ENCODE assay signal across 24 cellular contexts in the genomic region with DNA sequence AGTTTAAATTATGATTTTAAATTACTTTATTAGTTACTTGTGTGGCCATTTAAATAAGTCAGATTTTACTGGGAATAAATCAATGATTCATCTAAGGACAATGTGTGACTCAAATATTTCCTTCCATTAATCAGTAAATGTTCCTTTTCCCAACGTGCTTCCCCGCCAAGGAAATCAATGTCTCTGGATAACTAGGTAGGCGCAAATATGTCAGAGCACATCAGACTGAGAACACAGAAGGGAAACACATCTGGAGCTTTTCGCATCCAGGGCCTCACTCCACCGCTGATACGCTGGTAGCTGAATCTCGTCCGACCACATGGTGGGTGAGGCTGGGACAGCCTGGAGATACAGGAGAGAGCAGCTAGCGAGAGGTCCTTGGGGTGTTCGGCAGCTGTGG. TPM values are rescaled to one million over a fixed set of nuclear protein-coding genes. Genes with fewer than 3 reads are reported as not detected.
DNase-seq lines count a peak whose midpoint lies in the region; ATAC-seq and TF ChIP-seq lines count a peak whose summit lies in the region.
"Had no signal": no experiment of that assay in that cellular context is flagged by ENCODE, and none has a peak within 500 bp of the region (broad histone marks: within the 10 kb centered on the region; RNA-seq: fewer than 3 reads in every experiment).

No MANE protein-coding gene starts in this region.

- no peaks in the 10 kb centered on the region for H3K27me3 ChIP-seq in fibroblast of lung (ENCODE audit: control insufficient read depth, insufficient read depth, low read length)
- H3K27me3 ChIP-seq: sigmoid colon had no signal

- CTCF ChIA-PET in GM10248 (lab: Yijun Ruan, JAX): no interaction called here

- no peak overlapping the region for H3K9ac ChIP-seq in fibroblast of lung (ENCODE audit: insufficient read depth, low read length)

- ATAC-seq in HG02884 (IDR thresholded peaks at IDR 0.05; ENCODE audit: unreplicated experiment): no peak
- ATAC-seq: activated T-helper 17 cell treated with anti-CD3 and anti-CD28 coated beads, Interleukin-2, amount 50 U/mL, for 72 hours; GM23338; stimulated activated naive B cell treated with anti-CD40 and anti-IgM and Interleukin-4, amounts not matched to agents 10 μg/mL and 1 μg/mL and 100 μg/mL, for 72 hours had no signal

- H3K4me3 ChIP-seq in fibroblast of lung (replicated peaks in 1 of 4; ENCODE audit: control extremely low read depth in 1 of 4, insufficient read depth in 1 of 4, low read depth in 3 of 4, low read length in 4 of 4): no peak overlapping the region
- H3K4me3 ChIP-seq: GM23338, sigmoid colon, SJSA1 had no signal

- POLR2A ChIA-PET in GM10248 (lab: Yijun Ruan, JAX): no interaction called here

- no peak overlapping the region for H3K4me2 ChIP-seq in fibroblast of lung (ENCODE audit: extremely low read depth, insufficient read depth, low read length)
- H3K4me2 ChIP-seq: GM23338 had no signal

- H4K20me1 ChIP-seq in fibroblast of lung (ENCODE audit: control insufficient read depth, extremely low read depth, insufficient read depth, low read length): no peaks in the 10 kb centered on the region

- TF ChIP-seq CTCF in fibroblast of lung (conservative IDR thresholded peaks at IDR 0.05 in 1 of 2, IDR thresholded peaks at IDR 0.05 in 1 of 2; ENCODE audit: low read depth in 1 of 2, low read length in 2 of 2): no peak
- no peak for TF ChIP-seq CTCF in GM10248 (IDR thresholded peaks at IDR 0.05; ENCODE audit: control extremely low read depth, extremely low read depth, low read depth, missing control alignments)

- no peak overlapping the region for H3K27ac ChIP-seq in fibroblast of lung (ENCODE audit: insufficient read depth, low read length)
- H3K27ac ChIP-seq: C4-2B, sigmoid colon, SJSA1 had no signal

- H3K36me3 ChIP-seq in fibroblast of lung (ENCODE audit: control insufficient read depth, insufficient read depth, low read length): no peaks in the 10 kb centered on the region
- H3K36me3 ChIP-seq: sigmoid colon, SJSA1 had no signal

- H3K4me1 ChIP-seq in fibroblast of lung (ENCODE audit: control insufficient read depth, extremely low read depth, insufficient read depth, low read length): no peaks in the 10 kb centered on the region
- H3K4me1 ChIP-seq: sigmoid colon, SJSA1 had no signal

- DNase-seq in HCEC 1CT (peak; percentile 26), astrocyte of the hippocampus (ENCODE audit: low read depth, low spot score) (peak; percentile 53), fibroblast of lung (ENCODE audit: low read depth in 2 of 2) (peak; percentile 37 to 82), renal cortical epithelial cell (ENCODE audit: low read depth) (peak; percentile 89), GM10248 (ENCODE audit: extremely low spot score) (no peak)
- no peak for DNase-seq in activated T-cell treated with anti-CD3 and anti-CD28 coated beads, Interleukin-2, amount 50 U/mL, for 48 hours
- DNase-seq in stimulated activated CD4-positive, alpha-beta T cell treated with anti-CD3 and anti-CD28 coated beads, Interleukin-2, amount 100 ng/mL, for 24 hours: no peak
- DNase-seq: activated CD4-positive, alpha-beta memory T cell treated with anti-CD3 and anti-CD28 coated beads, Interleukin-2, amount 10 ng/mL, durations not matched to agents 7 days and 5 days; activated CD8-positive, alpha-beta memory T cell treated with anti-CD3 and anti-CD28 coated beads, Interleukin-2, amount 50 U/mL, for 48 hours; activated naive CD4-positive, alpha-beta T cell treated with anti-CD3 and anti-CD28 coated beads, Interleukin-2, amount 50 U/mL, for 16 hours; Caco-2; central memory CD4-positive, alpha-beta T cell; DND-41; mammary epithelial cell; NCI-H2081; NCI-H226; NCI-H748 treated with DMSO at 0.1 percent for 48 hours; sigmoid colon; stimulated activated naive B cell treated with anti-CD40 and anti-IgM and Interleukin-4, amounts not matched to agents 10 μg/mL and 1 μg/mL and 100 μg/mL, for 72 hours had no signal

- H3K9me3 ChIP-seq in fibroblast of lung (ENCODE audit: control insufficient read depth, insufficient read depth, low read depth, low read length): no peaks in the 10 kb centered on the region
- H3K9me3 ChIP-seq: sigmoid colon, SJSA1 had no signal

- H2AFZ ChIP-seq in fibroblast of lung (ENCODE audit: low read length): no peak overlapping the region
- H2AFZ ChIP-seq: GM23338 had no signal

- no peaks in the 10 kb centered on the region for H3K79me2 ChIP-seq in fibroblast of lung (ENCODE audit: control insufficient read depth, insufficient read depth, low read length)

RNA-seq across cellular contexts. Expression of a gene that starts 56.4 kb away (rescaled TPM):
- total RNA-seq in fibroblast of lung (109 and 116 TPM in 2 replicates), renal cortical epithelial cell (30.9 and 34.9 TPM in 2 replicates)
- polyA plus RNA-seq in fibroblast of lung: 66.8 and 80.2 TPM in 2 replicates
- polyA plus RNA-seq in fibroblast of lung (2012): 60.3 and 64.5 TPM in 2 replicates
- polyA minus RNA-seq in fibroblast of lung (ENCODE audit: low replicate concordance): 129 and 153 TPM in 2 replicates

Comparison
In these comparisons a context has a peak if more than half of its experiments do, and no peak if none do; other contexts are left out.
1. DNase-seq: peak in HCEC 1CT (single experiment), astrocyte of the hippocampus (single experiment), fibroblast of lung (2 of 2) and renal cortical epithelial cell (single experiment); none in activated T-cell treated with anti-CD3 and anti-CD28 coated beads, Interleukin-2, amount 50 U/mL, for 48 hours (0 of 2), GM10248 (single experiment) and stimulated activated CD4-positive, alpha-beta T cell treated with anti-CD3 and anti-CD28 coated beads, Interleukin-2, amount 100 ng/mL, for 24 hours (0 of 2).